1 cellular context compared by ENCODE assay signal in genomic region chr2:186570587-186570986, GRCh38.
TF ChIP-seq lines count a peak whose summit lies in the region.

No MANE protein-coding gene starts in this region.

TF ChIP-seq in H1, 55 proteins besides CTCF, POLR2A, EP300 and RAD21 (continued from another document):
- no peak for TF ChIP-seq MAX (IDR thresholded peaks at IDR 0.05)
- TF ChIP-seq SAP30 (IDR thresholded peaks at IDR 0.05; ENCODE audit: insufficient read depth, insufficient replicate concordance, low read length), result no peak
- TF ChIP-seq GTF2F1 (IDR thresholded peaks at IDR 0.05; ENCODE audit: borderline replicate concordance, low read depth, low read length), result no peak
- TF ChIP-seq ZNF274 (IDR thresholded peaks at IDR 0.05; ENCODE audit: borderline replicate concordance, extremely low read depth, low read length), result no peak
- TF ChIP-seq BACH1 (IDR thresholded peaks at IDR 0.05; ENCODE audit: low read length), result no peak
- TF ChIP-seq ATF2 (IDR thresholded peaks at IDR 0.05; ENCODE audit: low read length), result no peak
- TF ChIP-seq TBP (IDR thresholded peaks at IDR 0.05; ENCODE audit: low read depth, low read length), result no peak
- TF ChIP-seq SIRT6 (IDR thresholded peaks at IDR 0.05; ENCODE audit: low read length), result no peak
